In genomic region chr14:95196268-95196667, GRCh38 we compare ENCODE assay signal across 10 cellular contexts. TPM values are rescaled to one million over a fixed set of nuclear protein-coding genes. Genes with fewer than 3 reads are reported as not detected.
DNase-seq lines count a peak whose midpoint lies in the region; ATAC-seq and TF ChIP-seq lines count a peak whose summit lies in the region.
"Had no signal": no experiment of that assay in that cellular context is flagged by ENCODE, and none has a peak within 500 bp of the region (broad histone marks: within the 10 kb centered on the region; RNA-seq: fewer than 3 reads in every experiment).

No MANE protein-coding gene starts in this region.

- intact Hi-C loops in heart right ventricle (cut with DNase I) (loop anchor here in 1 of 10 donors (10.0 kb wide), 1 partner anchor 91 kb away; no protein-coding TSS in a partner anchor), uterus (cut with DNase I; ENCODE audit: low total_unique reads) (no loop called here), posterior vena cava (cut with DNase I) (no loop called here), prostate gland (cut with DNase I) (no loop called here)

- 48 to 56% methylated on average over 5 of the region's 5 CpGs for WGBS in heart right ventricle, 2 donors
- 69% methylated on average over 5 of the region's 5 CpGs for WGBS in prostate gland

- H3K27me3 ChIP-seq in heart right ventricle (peaks cover 0 to 40% (median 23%) of the 10 kb centered on the region in 7 donors), right atrium auricular region (no peaks in the 10 kb centered on the region), uterus (no peaks in the 10 kb centered on the region), prostate gland (replicated peaks; ENCODE audit: insufficient read depth) (no peaks in the 10 kb centered on the region)
- H3K27me3 ChIP-seq: vagina had no signal

- H3K4me1 ChIP-seq in heart right ventricle (peaks cover 0 to 21% (median 3%) of the 10 kb centered on the region in 9 donors), right atrium auricular region (peaks cover 0 to 5% of the 10 kb centered on the region in 2 donors), uterus (no peaks in the 10 kb centered on the region), prostate gland (replicated peaks) (no peaks in the 10 kb centered on the region)
- H3K4me1 ChIP-seq: vagina had no signal

- H3K27ac ChIP-seq in heart right ventricle: no peak overlapping the region
- H3K27ac ChIP-seq in right atrium auricular region: no peak overlapping the region
- no peak overlapping the region for H3K27ac ChIP-seq in uterus
- no peak overlapping the region for H3K27ac ChIP-seq in prostate gland
- H3K27ac ChIP-seq: vagina had no signal

- H3K36me3 ChIP-seq in heart right ventricle (peaks cover 0 to 12% (median 0%) of the 10 kb centered on the region in 9 donors), right atrium auricular region (no peaks in the 10 kb centered on the region), uterus (no peaks in the 10 kb centered on the region), prostate gland (no peaks in the 10 kb centered on the region)

- H3K4me3 ChIP-seq in heart right ventricle (no peak overlapping the region), right atrium auricular region (no peak overlapping the region), fibroblast of mammary gland (ENCODE audit: control insufficient read depth, low read depth, low read length) (no peak overlapping the region), uterus (no peak overlapping the region), prostate gland (no peak overlapping the region)
- H3K4me3 ChIP-seq: vagina had no signal

- H3K9me3 ChIP-seq in heart right ventricle (no peaks in the 10 kb centered on the region), right atrium auricular region (no peaks in the 10 kb centered on the region), uterus (no peaks in the 10 kb centered on the region), prostate gland (no peaks in the 10 kb centered on the region)
- H3K9me3 ChIP-seq: vagina had no signal

- no peak for TF ChIP-seq POLR2A in uterus (IDR thresholded peaks at IDR 0.05)
- no peak for TF ChIP-seq POLR2A in prostate gland (IDR thresholded peaks at IDR 0.05)

- ATAC-seq in heart right ventricle: peak in 4 of 8 donors; percentile 17 to 55 (median 32)
- ATAC-seq in GM21360 (IDR thresholded peaks at IDR 0.05; ENCODE audit: unreplicated experiment): no peak

- TF ChIP-seq CTCF in heart right ventricle (IDR thresholded peaks at IDR 0.05) (peak in 8 of 9 donors; percentile 12 to 57 (median 46)), right atrium auricular region (IDR thresholded peaks at IDR 0.05) (peak in 1 of 2 donors; percentile 48), fibroblast of mammary gland (conservative IDR thresholded peaks at IDR 0.05; ENCODE audit: control insufficient read depth, insufficient read depth, low read depth, low read length) (peak; percentile 14), uterus (IDR thresholded peaks at IDR 0.05) (peak in 3 of 4 experiments; percentile 10 to 38 (median 22)), prostate gland (IDR thresholded peaks at IDR 0.05) (no peak)

- no peak for DNase-seq in heart right ventricle
- DNase-seq in right atrium auricular region (ENCODE audit: low spot score): no peak
- peak; percentile 82 for DNase-seq in NCI-H524 (lab: John Stamatoyannopoulos, UW)
- no peak for DNase-seq in fibroblast of mammary gland (ENCODE audit: low read depth)
- DNase-seq in uterus: no peak
- DNase-seq in posterior vena cava (ENCODE audit: low spot score): no peak
- DNase-seq in prostate gland (ENCODE audit: low spot score): no peak
- DNase-seq: activated naive CD8-positive, alpha-beta T cell treated with anti-CD3 and anti-CD28 coated beads, Interleukin-2, amount 10 ng/mL, durations not matched to agents 7 days and 5 days had no signal

RNA-seq across cellular contexts. Expression of gene DICER1, which starts 38.9 kb away (rescaled TPM):
- total RNA-seq in heart right ventricle (10 to 100 TPM; 19.8 to 38.8 (median 27.5) TPM), right atrium auricular region (10 to 100 TPM; 15.9 to 23.0 TPM), uterus (100 to 1,000 TPM in 1 of 4 donors, 10 to 100 TPM in 3; 81.6 to 103 (median 88.8) TPM), posterior vena cava (10 to 100 TPM; 52.4 to 52.5 TPM), prostate gland (10 to 100 TPM; 25.4 to 86.3 TPM)
- 1 to 10 TPM; 4.9 to 8.3 TPM for polyA plus RNA-seq in heart right ventricle

Comparison
In these comparisons a context has a peak if more than half of its experiments do, and no peak if none do; other contexts are left out.
1. DNase-seq: peak in NCI-H524 (2 of 2); none in heart right ventricle (0 of 2), right atrium auricular region (single experiment), fibroblast of mammary gland (single experiment), uterus (0 of 2), posterior vena cava (single experiment) and prostate gland (single experiment).
2. CTCF ChIP-seq: peak in heart right ventricle (8 of 9), fibroblast of mammary gland (single experiment) and uterus (3 of 4); none in prostate gland (0 of 4).